Comparison of ENCODE assay signal across 3 cellular contexts in the genomic region with DNA sequence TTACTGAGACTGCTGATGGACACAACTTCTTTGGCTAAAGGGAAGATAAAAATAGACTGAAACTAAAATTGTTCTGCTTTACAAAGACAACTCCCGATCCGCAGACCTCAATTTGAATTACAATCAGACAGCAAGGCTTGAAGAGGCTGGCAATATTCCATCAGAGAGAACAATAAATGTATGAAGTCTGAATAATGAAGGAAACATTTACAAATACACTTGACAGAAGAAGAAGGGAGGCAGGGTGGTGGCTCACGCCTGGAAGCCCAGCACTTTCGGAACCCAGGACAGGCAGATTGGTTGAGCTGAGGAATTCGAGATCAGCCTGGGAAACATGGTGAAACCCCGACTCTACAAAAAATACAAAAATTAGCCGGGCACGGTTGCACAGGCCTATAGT.
TF ChIP-seq lines count a peak whose summit lies in the region.

No MANE protein-coding gene starts in this region.

TF ChIP-seq in GM23338, 12 proteins besides CTCF, POLR2A, EP300 and RAD21 (continues in another document):
- TF ChIP-seq STAT1 (IDR thresholded peaks at IDR 0.05; ENCODE audit: unreplicated experiment) = no peak
- no peak for TF ChIP-seq ZNF114 (CRISPR knock-in tag; IDR thresholded peaks at IDR 0.05)
- TF ChIP-seq, protein P1, sequence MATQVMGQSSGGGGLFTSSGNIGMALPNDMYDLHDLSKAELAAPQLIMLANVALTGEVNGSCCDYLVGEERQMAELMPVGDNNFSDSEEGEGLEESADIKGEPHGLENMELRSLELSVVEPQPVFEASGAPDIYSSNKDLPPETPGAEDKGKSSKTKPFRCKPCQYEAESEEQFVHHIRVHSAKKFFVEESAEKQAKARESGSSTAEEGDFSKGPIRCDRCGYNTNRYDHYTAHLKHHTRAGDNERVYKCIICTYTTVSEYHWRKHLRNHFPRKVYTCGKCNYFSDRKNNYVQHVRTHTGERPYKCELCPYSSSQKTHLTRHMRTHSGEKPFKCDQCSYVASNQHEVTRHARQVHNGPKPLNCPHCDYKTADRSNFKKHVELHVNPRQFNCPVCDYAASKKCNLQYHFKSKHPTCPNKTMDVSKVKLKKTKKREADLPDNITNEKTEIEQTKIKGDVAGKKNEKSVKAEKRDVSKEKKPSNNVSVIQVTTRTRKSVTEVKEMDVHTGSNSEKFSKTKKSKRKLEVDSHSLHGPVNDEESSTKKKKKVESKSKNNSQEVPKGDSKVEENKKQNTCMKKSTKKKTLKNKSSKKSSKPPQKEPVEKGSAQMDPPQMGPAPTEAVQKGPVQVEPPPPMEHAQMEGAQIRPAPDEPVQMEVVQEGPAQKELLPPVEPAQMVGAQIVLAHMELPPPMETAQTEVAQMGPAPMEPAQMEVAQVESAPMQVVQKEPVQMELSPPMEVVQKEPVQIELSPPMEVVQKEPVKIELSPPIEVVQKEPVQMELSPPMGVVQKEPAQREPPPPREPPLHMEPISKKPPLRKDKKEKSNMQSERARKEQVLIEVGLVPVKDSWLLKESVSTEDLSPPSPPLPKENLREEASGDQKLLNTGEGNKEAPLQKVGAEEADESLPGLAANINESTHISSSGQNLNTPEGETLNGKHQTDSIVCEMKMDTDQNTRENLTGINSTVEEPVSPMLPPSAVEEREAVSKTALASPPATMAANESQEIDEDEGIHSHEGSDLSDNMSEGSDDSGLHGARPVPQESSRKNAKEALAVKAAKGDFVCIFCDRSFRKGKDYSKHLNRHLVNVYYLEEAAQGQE (IDR thresholded peaks at IDR 0.05; ENCODE audit: unreplicated experiment) = no peak
- no peak for TF ChIP-seq CREB1 (CRISPR knock-in tag; IDR thresholded peaks at IDR 0.05; ENCODE audit: low read depth)

TF ChIP-seq in WTC11, 78 proteins besides CTCF, POLR2A, EP300 and RAD21 (continues in another document):
- TF ChIP-seq, protein P2, sequence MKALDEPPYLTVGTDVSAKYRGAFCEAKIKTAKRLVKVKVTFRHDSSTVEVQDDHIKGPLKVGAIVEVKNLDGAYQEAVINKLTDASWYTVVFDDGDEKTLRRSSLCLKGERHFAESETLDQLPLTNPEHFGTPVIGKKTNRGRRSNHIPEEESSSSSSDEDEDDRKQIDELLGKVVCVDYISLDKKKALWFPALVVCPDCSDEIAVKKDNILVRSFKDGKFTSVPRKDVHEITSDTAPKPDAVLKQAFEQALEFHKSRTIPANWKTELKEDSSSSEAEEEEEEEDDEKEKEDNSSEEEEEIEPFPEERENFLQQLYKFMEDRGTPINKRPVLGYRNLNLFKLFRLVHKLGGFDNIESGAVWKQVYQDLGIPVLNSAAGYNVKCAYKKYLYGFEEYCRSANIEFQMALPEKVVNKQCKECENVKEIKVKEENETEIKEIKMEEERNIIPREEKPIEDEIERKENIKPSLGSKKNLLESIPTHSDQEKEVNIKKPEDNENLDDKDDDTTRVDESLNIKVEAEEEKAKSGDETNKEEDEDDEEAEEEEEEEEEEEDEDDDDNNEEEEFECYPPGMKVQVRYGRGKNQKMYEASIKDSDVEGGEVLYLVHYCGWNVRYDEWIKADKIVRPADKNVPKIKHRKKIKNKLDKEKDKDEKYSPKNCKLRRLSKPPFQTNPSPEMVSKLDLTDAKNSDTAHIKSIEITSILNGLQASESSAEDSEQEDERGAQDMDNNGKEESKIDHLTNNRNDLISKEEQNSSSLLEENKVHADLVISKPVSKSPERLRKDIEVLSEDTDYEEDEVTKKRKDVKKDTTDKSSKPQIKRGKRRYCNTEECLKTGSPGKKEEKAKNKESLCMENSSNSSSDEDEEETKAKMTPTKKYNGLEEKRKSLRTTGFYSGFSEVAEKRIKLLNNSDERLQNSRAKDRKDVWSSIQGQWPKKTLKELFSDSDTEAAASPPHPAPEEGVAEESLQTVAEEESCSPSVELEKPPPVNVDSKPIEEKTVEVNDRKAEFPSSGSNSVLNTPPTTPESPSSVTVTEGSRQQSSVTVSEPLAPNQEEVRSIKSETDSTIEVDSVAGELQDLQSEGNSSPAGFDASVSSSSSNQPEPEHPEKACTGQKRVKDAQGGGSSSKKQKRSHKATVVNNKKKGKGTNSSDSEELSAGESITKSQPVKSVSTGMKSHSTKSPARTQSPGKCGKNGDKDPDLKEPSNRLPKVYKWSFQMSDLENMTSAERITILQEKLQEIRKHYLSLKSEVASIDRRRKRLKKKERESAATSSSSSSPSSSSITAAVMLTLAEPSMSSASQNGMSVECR (CRISPR knock-in tag; IDR thresholded peaks at IDR 0.05; ENCODE audit: borderline replicate concordance) = no peak
- TF ChIP-seq ZNF396 (CRISPR knock-in tag; IDR thresholded peaks at IDR 0.05; ENCODE audit: borderline replicate concordance) (no peak), FOXP1 (CRISPR knock-in tag; IDR thresholded peaks at IDR 0.05; ENCODE audit: borderline replicate concordance) (no peak), PRRX2 (CRISPR knock-in tag; IDR thresholded peaks at IDR 0.05) (no peak), HMGA2 (CRISPR knock-in tag; IDR thresholded peaks at IDR 0.05) (no peak), SOX15 (CRISPR knock-in tag; IDR thresholded peaks at IDR 0.05) (no peak), SMAD4 (CRISPR knock-in tag; IDR thresholded peaks at IDR 0.05) (no peak), NR1H2 (CRISPR knock-in tag; IDR thresholded peaks at IDR 0.05) (no peak), ZNF423 (CRISPR knock-in tag; IDR thresholded peaks at IDR 0.05) (no peak)
- TF ChIP-seq, protein P3, sequence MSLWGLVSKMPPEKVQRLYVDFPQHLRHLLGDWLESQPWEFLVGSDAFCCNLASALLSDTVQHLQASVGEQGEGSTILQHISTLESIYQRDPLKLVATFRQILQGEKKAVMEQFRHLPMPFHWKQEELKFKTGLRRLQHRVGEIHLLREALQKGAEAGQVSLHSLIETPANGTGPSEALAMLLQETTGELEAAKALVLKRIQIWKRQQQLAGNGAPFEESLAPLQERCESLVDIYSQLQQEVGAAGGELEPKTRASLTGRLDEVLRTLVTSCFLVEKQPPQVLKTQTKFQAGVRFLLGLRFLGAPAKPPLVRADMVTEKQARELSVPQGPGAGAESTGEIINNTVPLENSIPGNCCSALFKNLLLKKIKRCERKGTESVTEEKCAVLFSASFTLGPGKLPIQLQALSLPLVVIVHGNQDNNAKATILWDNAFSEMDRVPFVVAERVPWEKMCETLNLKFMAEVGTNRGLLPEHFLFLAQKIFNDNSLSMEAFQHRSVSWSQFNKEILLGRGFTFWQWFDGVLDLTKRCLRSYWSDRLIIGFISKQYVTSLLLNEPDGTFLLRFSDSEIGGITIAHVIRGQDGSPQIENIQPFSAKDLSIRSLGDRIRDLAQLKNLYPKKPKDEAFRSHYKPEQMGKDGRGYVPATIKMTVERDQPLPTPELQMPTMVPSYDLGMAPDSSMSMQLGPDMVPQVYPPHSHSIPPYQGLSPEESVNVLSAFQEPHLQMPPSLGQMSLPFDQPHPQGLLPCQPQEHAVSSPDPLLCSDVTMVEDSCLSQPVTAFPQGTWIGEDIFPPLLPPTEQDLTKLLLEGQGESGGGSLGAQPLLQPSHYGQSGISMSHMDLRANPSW (CRISPR knock-in tag; conservative IDR thresholded peaks at IDR 0.05; ENCODE audit: low read depth) = no peak
- TF ChIP-seq, protein P4, sequence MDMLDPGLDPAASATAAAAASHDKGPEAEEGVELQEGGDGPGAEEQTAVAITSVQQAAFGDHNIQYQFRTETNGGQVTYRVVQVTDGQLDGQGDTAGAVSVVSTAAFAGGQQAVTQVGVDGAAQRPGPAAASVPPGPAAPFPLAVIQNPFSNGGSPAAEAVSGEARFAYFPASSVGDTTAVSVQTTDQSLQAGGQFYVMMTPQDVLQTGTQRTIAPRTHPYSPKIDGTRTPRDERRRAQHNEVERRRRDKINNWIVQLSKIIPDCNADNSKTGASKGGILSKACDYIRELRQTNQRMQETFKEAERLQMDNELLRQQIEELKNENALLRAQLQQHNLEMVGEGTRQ (CRISPR knock-in tag; IDR thresholded peaks at IDR 0.05) = no peak

TF ChIP-seq in H1, 55 proteins besides CTCF, POLR2A, EP300 and RAD21:
- TF ChIP-seq POU5F1 (IDR thresholded peaks at IDR 0.05; ENCODE audit: low read depth, low read length) (no peak), JUND (IDR thresholded peaks at IDR 0.05; ENCODE audit: low read length) (no peak), RFX5 (IDR thresholded peaks at IDR 0.05; ENCODE audit: borderline replicate concordance, low read depth, low read length) (no peak), TBP (IDR thresholded peaks at IDR 0.05; ENCODE audit: low read depth, low read length) (no peak), JUN (IDR thresholded peaks at IDR 0.05; ENCODE audit: low read depth, low read length) (no peak), HDAC2 (IDR thresholded peaks at IDR 0.05; ENCODE audit: borderline replicate concordance in 1 of 2, low read depth in 2 of 2, low read length in 2 of 2) (no peak), CBX5 (IDR thresholded peaks at IDR 0.05; ENCODE audit: low read depth, low read length) (no peak), KDM4A (IDR thresholded peaks at IDR 0.05; ENCODE audit: low read depth, low read length, severe bottlenecking) (no peak)
- TF ChIP-seq, protein P5, sequence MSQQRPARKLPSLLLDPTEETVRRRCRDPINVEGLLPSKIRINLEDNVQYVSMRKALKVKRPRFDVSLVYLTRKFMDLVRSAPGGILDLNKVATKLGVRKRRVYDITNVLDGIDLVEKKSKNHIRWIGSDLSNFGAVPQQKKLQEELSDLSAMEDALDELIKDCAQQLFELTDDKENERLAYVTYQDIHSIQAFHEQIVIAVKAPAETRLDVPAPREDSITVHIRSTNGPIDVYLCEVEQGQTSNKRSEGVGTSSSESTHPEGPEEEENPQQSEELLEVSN (IDR thresholded peaks at IDR 0.05) = no peak
